Comparison of ENCODE assay signal across 25 cellular contexts in the genomic region with DNA sequence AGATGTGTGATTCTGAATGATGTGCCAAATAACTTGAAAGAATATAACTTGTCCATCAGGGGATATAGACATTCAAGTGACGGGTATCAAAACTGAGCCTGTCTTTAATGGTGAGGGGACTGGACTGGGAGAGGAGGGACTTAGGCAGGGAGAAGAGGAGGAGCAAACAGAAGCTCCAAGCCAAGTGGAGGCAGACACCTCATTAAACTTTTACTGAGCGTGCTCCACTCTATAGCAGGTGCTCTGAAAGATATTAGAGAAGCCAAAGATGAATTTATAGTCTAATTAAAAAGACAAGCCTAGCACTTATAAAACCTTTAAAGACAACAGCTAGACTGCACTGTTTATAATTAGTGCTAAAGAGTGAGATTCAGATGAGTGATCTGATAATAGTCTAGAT.
"Had no signal": no experiment of that assay in that cellular context is flagged by ENCODE, and none has a peak within 500 bp of the region (broad histone marks: within the 10 kb centered on the region; RNA-seq: fewer than 3 reads in every experiment).

No MANE protein-coding gene starts in this region.

- H3K4me3 Mint-ChIP-seq: activated CD4-positive, alpha-beta memory T cell treated with anti-CD3 and anti-CD28 coated beads, Interleukin-2, amount 10 ng/mL, durations not matched to agents 7 days and 5 days; activated CD4-positive, alpha-beta T cell treated with anti-CD3 and anti-CD28 coated beads, Interleukin-2, amount 10 ng/mL, durations not matched to agents 7 days and 5 days; activated naive CD4-positive, alpha-beta T cell treated with anti-CD3 and anti-CD28 coated beads for 36 hours; activated naive CD8-positive, alpha-beta T cell; activated T-helper 17 cell treated with anti-CD3 and anti-CD28 coated beads, Interleukin-2, amount 50 U/mL, for 72 hours; T-helper 1 cell treated with Interleukin-12 subunit alpha and Interleukin-12 subunit beta and Interleukin-4 antibody, amounts not matched to agents 30 μg/mL and 1 μg/mL, for 36 hours; WTC11 had no signal

- FAIRE-seq: K562, RCC 7860 had no signal

- H3K9me3 Mint-ChIP-seq: activated CD4-positive, alpha-beta memory T cell treated with anti-CD3 and anti-CD28 coated beads, Interleukin-2, amount 10 ng/mL, durations not matched to agents 7 days and 5 days; activated CD4-positive, alpha-beta T cell treated with anti-CD3 and anti-CD28 coated beads, Interleukin-2, amount 10 ng/mL, durations not matched to agents 7 days and 5 days; activated naive CD4-positive, alpha-beta T cell treated with anti-CD3 and anti-CD28 coated beads for 36 hours; activated T-helper 17 cell treated with anti-CD3 and anti-CD28 coated beads, Interleukin-2, amount 50 U/mL, for 72 hours; T-helper 1 cell treated with Interleukin-12 subunit alpha and Interleukin-12 subunit beta and Interleukin-4 antibody, amounts not matched to agents 30 μg/mL and 1 μg/mL, for 36 hours had no signal

- H3K4me1 Mint-ChIP-seq: activated CD4-positive, alpha-beta memory T cell treated with anti-CD3 and anti-CD28 coated beads, Interleukin-2, amount 10 ng/mL, durations not matched to agents 7 days and 5 days; activated CD4-positive, alpha-beta T cell treated with anti-CD3 and anti-CD28 coated beads, Interleukin-2, amount 10 ng/mL, durations not matched to agents 7 days and 5 days; activated T-helper 17 cell treated with anti-CD3 and anti-CD28 coated beads, Interleukin-2, amount 50 U/mL, for 72 hours had no signal

- H3K36me3 Mint-ChIP-seq: activated naive CD8-positive, alpha-beta T cell; WTC11 had no signal

- H3K4me3 ChIP-seq: K562 had no signal

- DNase-seq: activated CD4-positive, alpha-beta memory T cell treated with anti-CD3 and anti-CD28 coated beads, Interleukin-2, amount 10 ng/mL, durations not matched to agents 7 days and 5 days; activated CD4-positive, alpha-beta T cell treated with anti-CD3 and anti-CD28 coated beads for 1 hour; activated CD4-positive, alpha-beta T cell treated with anti-CD3 and anti-CD28 coated beads, Interleukin-2, amount 10 ng/mL, durations not matched to agents 7 days and 5 days; activated gamma-delta T cell; activated naive CD4-positive, alpha-beta T cell treated with anti-CD3 and anti-CD28 coated beads for 36 hours; activated T-cell treated with anti-CD3 and anti-CD28 coated beads for 4 hours; activated T-cell treated with anti-CD3 and anti-CD28 coated beads, Interleukin-2, amount 50 U/mL, for 48 hours; amygdala; cerebellar nuclear complex; Kasumi-1; NCI-H1048; NCI-H1417 treated with DMSO at 0.1 percent for 48 hours; NCI-H1694; NCI-H2029; NCI-H2107; NCI-H524 treated with DMSO at 0.1 percent for 48 hours; NCI-H748 treated with DMSO at 0.1 percent for 48 hours; PC-3; SHP77 had no signal

- H3K27ac Mint-ChIP-seq: activated CD4-positive, alpha-beta memory T cell treated with anti-CD3 and anti-CD28 coated beads, Interleukin-2, amount 10 ng/mL, durations not matched to agents 7 days and 5 days; activated CD4-positive, alpha-beta T cell treated with anti-CD3 and anti-CD28 coated beads, Interleukin-2, amount 10 ng/mL, durations not matched to agents 7 days and 5 days; activated naive CD4-positive, alpha-beta T cell treated with anti-CD3 and anti-CD28 coated beads for 36 hours; activated naive CD8-positive, alpha-beta T cell; activated T-helper 17 cell treated with anti-CD3 and anti-CD28 coated beads, Interleukin-2, amount 50 U/mL, for 72 hours; T-helper 1 cell treated with Interleukin-12 subunit alpha and Interleukin-12 subunit beta and Interleukin-4 antibody, amounts not matched to agents 30 μg/mL and 1 μg/mL, for 36 hours; WTC11 had no signal
